Comparison of ENCODE assay signal across 8 cellular contexts in genomic region chr5:91754990-91755389, GRCh38.
"Had no signal": no experiment of that assay in that cellular context is flagged by ENCODE, and none has a peak within 500 bp of the region (broad histone marks: within the 10 kb centered on the region; RNA-seq: fewer than 3 reads in every experiment).

No MANE protein-coding gene starts in this region.

- H3K9me3 ChIP-seq: HAP-1 had no signal

- ATAC-seq: HCT116 had no signal

- H3K36me3 ChIP-seq: HAP-1 had no signal

- H3K27ac ChIP-seq: GM23248, HL-60 had no signal

- H3K4me3 ChIP-seq: GM23248, HAP-1 had no signal

- H2AFZ ChIP-seq: GM23248 had no signal

- DNase-seq: GM23248, GOT3, H7, HFFc6, KG1 had no signal

- H3K9ac ChIP-seq: GM23248 had no signal
